Comparison of ENCODE assay signal across 1 cellular context in genomic region chrX:153974726-153975286, GRCh38.
TF ChIP-seq lines count a peak whose summit lies in the region.

No MANE protein-coding gene starts in this region.

TF ChIP-seq in A549, 52 proteins besides CTCF, POLR2A, EP300 and RAD21 (continued from another document):
- no peak for TF ChIP-seq REST (IDR thresholded peaks at IDR 0.05)
TF ChIP-seq in A549: peak in this region for 0.
